19 cellular contexts compared by ENCODE assay signal in the genomic region with DNA sequence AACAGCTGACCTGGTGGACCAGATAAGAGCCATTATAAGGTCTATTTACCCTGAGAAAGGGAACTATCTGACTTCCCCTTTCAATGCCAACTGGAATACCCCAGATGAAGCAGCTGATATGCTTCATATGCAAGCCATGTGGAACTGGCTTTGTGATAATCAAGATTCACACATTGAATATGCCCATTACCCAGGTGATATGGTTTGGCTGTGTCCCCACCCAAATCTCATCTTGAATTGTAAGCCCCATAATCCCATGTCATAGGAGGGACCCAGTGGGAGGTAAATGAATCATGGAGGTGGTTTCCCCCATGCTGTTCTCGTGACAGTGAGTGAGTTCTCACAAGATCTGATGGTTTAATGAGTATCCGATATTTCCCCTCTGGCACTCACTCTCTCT. TPM values are rescaled to one million over a fixed set of nuclear protein-coding genes. Genes with fewer than 3 reads are reported as not detected.
DNase-seq lines count a peak whose midpoint lies in the region; ATAC-seq and TF ChIP-seq lines count a peak whose summit lies in the region.
"Had no signal": no experiment of that assay in that cellular context is flagged by ENCODE, and none has a peak within 500 bp of the region (broad histone marks: within the 10 kb centered on the region; RNA-seq: fewer than 3 reads in every experiment).

No MANE protein-coding gene starts in this region.

- H3K27ac Mint-ChIP-seq in IgD-negative memory B cell (peak overlapping the region; percentile 85 to 88 (median 87)), type B pancreatic cell (no peak overlapping the region)
- H3K27ac Mint-ChIP-seq in activated T-cell treated with anti-CD3 and anti-CD28 coated beads, Interleukin-2, amount 50 U/mL, for 72 hours: peak overlapping the region; percentile 40
- H3K27ac Mint-ChIP-seq in naive thymus-derived CD8-positive, alpha-beta T cell: peak overlapping the region; percentile 88 to 97 (median 94)

- H3K4me3 Mint-ChIP-seq in IgD-negative memory B cell (peak overlapping the region; percentile 34 to 65 (median 42)), type B pancreatic cell (no peak overlapping the region)
- H3K4me3 Mint-ChIP-seq in activated T-cell treated with anti-CD3 and anti-CD28 coated beads, Interleukin-2, amount 50 U/mL, for 72 hours: no peak overlapping the region
- peak overlapping the region in 1 of 10 donors; percentile 15 for H3K4me3 Mint-ChIP-seq in naive thymus-derived CD8-positive, alpha-beta T cell
- H3K4me3 Mint-ChIP-seq: neural crest cell had no signal

- H3K27me3 Mint-ChIP-seq in IgD-negative memory B cell: no peaks in the 10 kb centered on the region
- H3K27me3 Mint-ChIP-seq in activated T-cell treated with anti-CD3 and anti-CD28 coated beads, Interleukin-2, amount 50 U/mL, for 72 hours (ENCODE audit: low read depth): no peaks in the 10 kb centered on the region
- H3K27me3 Mint-ChIP-seq in naive thymus-derived CD8-positive, alpha-beta T cell: no peaks in the 10 kb centered on the region
- H3K27me3 Mint-ChIP-seq in type B pancreatic cell: peaks cover 3% of the 10 kb centered on the region

- H3K4me1 Mint-ChIP-seq in IgD-negative memory B cell: peaks cover 39 to 46% (median 44%) of the 10 kb centered on the region in 3 donors
- peaks cover 51% of the 10 kb centered on the region for H3K4me1 Mint-ChIP-seq in activated T-cell treated with anti-CD3 and anti-CD28 coated beads, Interleukin-2, amount 50 U/mL, for 72 hours (ENCODE audit: low read depth)
- peaks cover 21 to 57% (median 56%) of the 10 kb centered on the region in 4 donors for H3K4me1 Mint-ChIP-seq in naive thymus-derived CD8-positive, alpha-beta T cell
- H3K4me1 Mint-ChIP-seq in type B pancreatic cell (ENCODE audit: unreplicated experiment): no peaks in the 10 kb centered on the region
- H3K4me1 Mint-ChIP-seq: neural crest cell had no signal

- H3K36me3 Mint-ChIP-seq in IgD-negative memory B cell (peaks cover 54% of the 10 kb centered on the region), type B pancreatic cell (no peaks in the 10 kb centered on the region)
- H3K36me3 Mint-ChIP-seq in activated T-cell treated with anti-CD3 and anti-CD28 coated beads, Interleukin-2, amount 50 U/mL, for 72 hours (ENCODE audit: insufficient read depth in 2 of 2): peaks cover 45 to 64% of the 10 kb centered on the region in 2 donors
- H3K36me3 Mint-ChIP-seq in naive thymus-derived CD8-positive, alpha-beta T cell: peaks cover 27 to 68% (median 61%) of the 10 kb centered on the region in 3 donors

- POLR2A ChIA-PET in naive thymus-derived CD8-positive, alpha-beta T cell (lab: Charles Lee): interaction anchor here (0.8 to 4.6 kb wide), 7 partner anchors 9 to 67 kb away, joined by 3 to 26 read pairs (median 6); no protein-coding TSS in a partner anchor

- H3K9me3 Mint-ChIP-seq in IgD-negative memory B cell (peaks cover 11 to 13% (median 11%) of the 10 kb centered on the region in 3 donors), type B pancreatic cell (peaks cover 8% of the 10 kb centered on the region)
- peaks cover 14 to 24% of the 10 kb centered on the region in 2 donors for H3K9me3 Mint-ChIP-seq in activated T-cell treated with anti-CD3 and anti-CD28 coated beads, Interleukin-2, amount 50 U/mL, for 72 hours
- peaks cover 5 to 38% (median 15%) of the 10 kb centered on the region in 9 donors for H3K9me3 Mint-ChIP-seq in naive thymus-derived CD8-positive, alpha-beta T cell

- TF ChIP-seq CTCF in type B pancreatic cell (conservative IDR thresholded peaks at IDR 0.05): no peak

- no peak for DNase-seq in activated CD4-positive, CD25-positive, alpha-beta regulatory T cell (lab: John Stamatoyannopoulos, UW)
- peak; percentile 20 to 25 for DNase-seq in activated T-cell treated with anti-CD3 and anti-CD28 coated beads, Interleukin-2, amount 50 U/mL, for 72 hours
- DNase-seq in naive thymus-derived CD8-positive, alpha-beta T cell: no peak
- no peak for DNase-seq in type B pancreatic cell (ENCODE audit: extremely low spot score, unreplicated experiment)
- DNase-seq: 8988T, COR-L47, cortex of kidney, esophagus squamous epithelium, MG63, NCI-H446 treated with DMSO at 0.1 percent for 48 hours, Peyer's patch, T-helper 1 cell had no signal

- ATAC-seq in activated CD4-positive, CD25-positive, alpha-beta regulatory T cell treated with anti-CD3 and anti-CD28 coated beads, Interleukin-2, amount 50 U/mL, for 24 hours: peak; percentile 30 to 53
- ATAC-seq in activated T-cell treated with anti-CD3 and anti-CD28 coated beads, Interleukin-2, amount 50 U/mL, for 72 hours (replicated peaks in 1 of 2): peak; percentile 36 to 41
- ATAC-seq in naive thymus-derived CD8-positive, alpha-beta T cell: no peak
- ATAC-seq in HG03469 (IDR thresholded peaks at IDR 0.05; ENCODE audit: unreplicated experiment): no peak
- ATAC-seq in HG03378 (IDR thresholded peaks at IDR 0.05; ENCODE audit: unreplicated experiment): no peak
- ATAC-seq: HCT116 had no signal

RNA-seq across cellular contexts. Expression of a gene that starts 42.1 kb away (rescaled TPM):
- polyA plus RNA-seq in IgD-negative memory B cell: 103 TPM
- 10 to 100 TPM; 70.7 to 78.9 TPM for total RNA-seq in activated T-cell treated with anti-CD3 and anti-CD28 coated beads, Interleukin-2, amount 50 U/mL, for 72 hours
- total RNA-seq in naive thymus-derived CD8-positive, alpha-beta T cell: 100 to 1,000 TPM; 111 to 118 TPM
- 10 to 100 TPM; 18.8 to 59.2 (median 21.5) TPM for polyA plus RNA-seq in naive thymus-derived CD8-positive, alpha-beta T cell
- 0.19 and 0.29 TPM in 2 replicates for total RNA-seq in type B pancreatic cell (ENCODE audit: low replicate concordance)
- total RNA-seq: neural crest cell had no signal

RNA-seq across cellular contexts. Expression of a gene that starts 46.0 kb away (rescaled TPM):
- 0.84 TPM for polyA plus RNA-seq in IgD-negative memory B cell
- under 1 TPM; 0.36 to 0.81 TPM for total RNA-seq in activated T-cell treated with anti-CD3 and anti-CD28 coated beads, Interleukin-2, amount 50 U/mL, for 72 hours
- total RNA-seq in naive thymus-derived CD8-positive, alpha-beta T cell: under 1 TPM; 0.38 to 0.49 TPM
- not detected for polyA plus RNA-seq in naive thymus-derived CD8-positive, alpha-beta T cell
- total RNA-seq in type B pancreatic cell (ENCODE audit: low replicate concordance): not detected in 2 replicates
- total RNA-seq: esophagus squamous epithelium, liver, neural crest cell, Peyer's patch had no signal
- polyA plus RNA-seq: liver had no signal

Comparison
In these comparisons a context has a peak if more than half of its experiments do, and no peak if none do; other contexts are left out.
1. ATAC-seq: peak in activated CD4-positive, CD25-positive, alpha-beta regulatory T cell treated with anti-CD3 and anti-CD28 coated beads, Interleukin-2, amount 50 U/mL, for 24 hours (2 of 2) and activated T-cell treated with anti-CD3 and anti-CD28 coated beads, Interleukin-2, amount 50 U/mL, for 72 hours (2 of 2); none in naive thymus-derived CD8-positive, alpha-beta T cell (0 of 2), HG03469 (single experiment) and HG03378 (single experiment).
2. DNase-seq: peak in activated T-cell treated with anti-CD3 and anti-CD28 coated beads, Interleukin-2, amount 50 U/mL, for 72 hours (2 of 2); none in activated CD4-positive, CD25-positive, alpha-beta regulatory T cell (0 of 4), naive thymus-derived CD8-positive, alpha-beta T cell (0 of 10) and type B pancreatic cell (single experiment).
3. H3K4me3 Mint-ChIP-seq: peak in IgD-negative memory B cell (4 of 4); none in activated T-cell treated with anti-CD3 and anti-CD28 coated beads, Interleukin-2, amount 50 U/mL, for 72 hours (0 of 2) and type B pancreatic cell (single experiment).
4. RNA of a gene that starts 42.1 kb away (total RNA-seq): 111 to 118 TPM in naive thymus-derived CD8-positive, alpha-beta T cell and 70.7 to 78.9 TPM in activated T-cell treated with anti-CD3 and anti-CD28 coated beads, Interleukin-2, amount 50 U/mL, for 72 hours; 0.19 to 0.29 TPM in type B pancreatic cell; every median in the first group is over 10 times any median in the second.